1 cellular context compared by ENCODE assay signal in genomic region chr7:98251844-98252639, GRCh38.
TF ChIP-seq lines count a peak whose summit lies in the region.

Gene TECPR1, minus strand, starts transcription at chr7:98252232. Its CDS starts 6,086 bp downstream, at chr7:98246146.

TF ChIP-seq in K562, 482 proteins besides CTCF, POLR2A, EP300 and RAD21 (continued from another document and continues in another):
- TF ChIP-seq, protein P1, sequence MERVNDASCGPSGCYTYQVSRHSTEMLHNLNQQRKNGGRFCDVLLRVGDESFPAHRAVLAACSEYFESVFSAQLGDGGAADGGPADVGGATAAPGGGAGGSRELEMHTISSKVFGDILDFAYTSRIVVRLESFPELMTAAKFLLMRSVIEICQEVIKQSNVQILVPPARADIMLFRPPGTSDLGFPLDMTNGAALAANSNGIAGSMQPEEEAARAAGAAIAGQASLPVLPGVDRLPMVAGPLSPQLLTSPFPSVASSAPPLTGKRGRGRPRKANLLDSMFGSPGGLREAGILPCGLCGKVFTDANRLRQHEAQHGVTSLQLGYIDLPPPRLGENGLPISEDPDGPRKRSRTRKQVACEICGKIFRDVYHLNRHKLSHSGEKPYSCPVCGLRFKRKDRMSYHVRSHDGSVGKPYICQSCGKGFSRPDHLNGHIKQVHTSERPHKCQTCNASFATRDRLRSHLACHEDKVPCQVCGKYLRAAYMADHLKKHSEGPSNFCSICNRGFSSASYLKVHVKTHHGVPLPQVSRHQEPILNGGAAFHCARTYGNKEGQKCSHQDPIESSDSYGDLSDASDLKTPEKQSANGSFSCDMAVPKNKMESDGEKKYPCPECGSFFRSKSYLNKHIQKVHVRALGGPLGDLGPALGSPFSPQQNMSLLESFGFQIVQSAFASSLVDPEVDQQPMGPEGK (CRISPR knock-in tag; IDR thresholded peaks at IDR 0.05; ENCODE audit: borderline replicate concordance), result no peak
- TF ChIP-seq XRCC5 (IDR thresholded peaks at IDR 0.05; ENCODE audit: low read depth, low read length) (no peak), SNIP1 (IDR thresholded peaks at IDR 0.05; ENCODE audit: low read depth) (no peak), RBM25 (IDR thresholded peaks at IDR 0.05; ENCODE audit: low read depth, low read length, severe bottlenecking) (peak; percentile 100), SUPT5H (IDR thresholded peaks at IDR 0.05) (peak; percentile 68), BRF1 (IDR thresholded peaks at IDR 0.05; ENCODE audit: borderline replicate concordance, extremely low read depth, insufficient read length) (no peak), RHOXF2B (CRISPR knock-in tag; conservative IDR thresholded peaks at IDR 0.05) (no peak), PHF20 (IDR thresholded peaks at IDR 0.05; ENCODE audit: partially characterized antibody) (peak; percentile 78), ZNF3 (CRISPR knock-in tag; IDR thresholded peaks at IDR 0.05) (no peak), EWSR1 (IDR thresholded peaks at IDR 0.05; ENCODE audit: borderline replicate concordance, low read depth, partially characterized antibody) (no peak), ZNF644 (tag; IDR thresholded peaks at IDR 0.05; ENCODE audit: low read depth) (no peak), ZNF146 (CRISPR knock-in tag; IDR thresholded peaks at IDR 0.05; ENCODE audit: unreplicated experiment) (no peak), ZKSCAN1 (IDR thresholded peaks at IDR 0.05; ENCODE audit: low read depth, low read length) (no peak), CBX1 (IDR thresholded peaks at IDR 0.05; ENCODE audit: low read depth) (peak; percentile 69; the same call in 1 of the 2 replicates), NR2C2 (CRISPR knock-in tag; IDR thresholded peaks at IDR 0.05) (peak; percentile 89), NR2C2 (tag; IDR thresholded peaks at IDR 0.05) (peak; percentile 97), ZNF589 (CRISPR knock-in tag; IDR thresholded peaks at IDR 0.05; ENCODE audit: low read depth) (no peak), CBFB (CRISPR knock-in tag; IDR thresholded peaks at IDR 0.05) (no peak), ZNF436 (CRISPR knock-in tag; IDR thresholded peaks at IDR 0.05) (no peak), U2AF1 (optimal IDR thresholded peaks at IDR 0.05; ENCODE audit: low read depth, low read length) (no peak), ZNF274 (IDR thresholded peaks at IDR 0.05; ENCODE audit: borderline replicate concordance, low read depth, low read length) (no peak), KHSRP (IDR thresholded peaks at IDR 0.05) (no peak), NCOA1 (IDR thresholded peaks at IDR 0.05; ENCODE audit: low read depth) (no peak), ZNF311 (CRISPR knock-in tag; IDR thresholded peaks at IDR 0.05) (no peak), HCFC1 (IDR thresholded peaks at IDR 0.05; ENCODE audit: low read depth, low read length) (peak; percentile 53; the same call in 1 of the 2 replicates), ZNF324 (CRISPR knock-in tag; IDR thresholded peaks at IDR 0.05) (no peak), ZNF165 (CRISPR knock-in tag; IDR thresholded peaks at IDR 0.05; ENCODE audit: borderline replicate concordance) (no peak), ZNF780A (CRISPR knock-in tag; IDR thresholded peaks at IDR 0.05) (no peak), TARDBP (IDR thresholded peaks at IDR 0.05) (no peak), FOXP1 (CRISPR knock-in tag; IDR thresholded peaks at IDR 0.05) (no peak), JUNB (CRISPR knock-in tag; conservative IDR thresholded peaks at IDR 0.05) (no peak), ZEB2 (IDR thresholded peaks at IDR 0.05) (peak; percentile 78), NFYB (IDR thresholded peaks at IDR 0.05; ENCODE audit: extremely low read depth, insufficient read length) (peak; percentile 88), ASH1L (IDR thresholded peaks at IDR 0.05; ENCODE audit: borderline replicate concordance, low read depth, partially characterized antibody) (peak; percentile 76), POLR3A (IDR thresholded peaks at IDR 0.05; ENCODE audit: borderline replicate concordance, extremely low read depth, insufficient read depth, insufficient read length) (no peak), MTA3 (IDR thresholded peaks at IDR 0.05; ENCODE audit: borderline replicate concordance) (0 out of 2 replicates have a peak, but pooled peaks have one; percentile 52), EGR1 (conservative IDR thresholded peaks at IDR 0.05) (peak; percentile 28; the same call in 1 of the 2 replicates), SMC3 (conservative IDR thresholded peaks at IDR 0.05; ENCODE audit: insufficient read depth, low read depth, low read length) (no peak), ATF7 (IDR thresholded peaks at IDR 0.05) (peak; percentile 48; the same call in 1 of the 2 replicates), HMG20B (CRISPR knock-in tag; IDR thresholded peaks at IDR 0.05) (no peak), REST (CRISPR knock-in tag; IDR thresholded peaks at IDR 0.05; ENCODE audit: low read depth) (no peak), TSC22D4 (tag; IDR thresholded peaks at IDR 0.05) (no peak), ZBTB8A (IDR thresholded peaks at IDR 0.05; ENCODE audit: partially characterized antibody) (no peak), SRSF9 (IDR thresholded peaks at IDR 0.05; ENCODE audit: borderline replicate concordance, low read depth, low read length) (no peak), ZNF696 (CRISPR knock-in tag; conservative IDR thresholded peaks at IDR 0.05) (no peak), NUFIP1 (IDR thresholded peaks at IDR 0.05; ENCODE audit: partially characterized antibody) (no peak), GATA2 (CRISPR knock-in tag; IDR thresholded peaks at IDR 0.05) (no peak), ZNF140 (CRISPR knock-in tag; IDR thresholded peaks at IDR 0.05) (no peak), ZBTB33 (CRISPR knock-in tag; IDR thresholded peaks at IDR 0.05) (no peak), RBM17 (IDR thresholded peaks at IDR 0.05; ENCODE audit: borderline replicate concordance, low read depth, low read length) (no peak)
- TF ChIP-seq, protein P2, sequence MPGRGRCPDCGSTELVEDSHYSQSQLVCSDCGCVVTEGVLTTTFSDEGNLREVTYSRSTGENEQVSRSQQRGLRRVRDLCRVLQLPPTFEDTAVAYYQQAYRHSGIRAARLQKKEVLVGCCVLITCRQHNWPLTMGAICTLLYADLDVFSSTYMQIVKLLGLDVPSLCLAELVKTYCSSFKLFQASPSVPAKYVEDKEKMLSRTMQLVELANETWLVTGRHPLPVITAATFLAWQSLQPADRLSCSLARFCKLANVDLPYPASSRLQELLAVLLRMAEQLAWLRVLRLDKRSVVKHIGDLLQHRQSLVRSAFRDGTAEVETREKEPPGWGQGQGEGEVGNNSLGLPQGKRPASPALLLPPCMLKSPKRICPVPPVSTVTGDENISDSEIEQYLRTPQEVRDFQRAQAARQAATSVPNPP (IDR thresholded peaks at IDR 0.05; ENCODE audit: borderline replicate concordance, insufficient read depth, insufficient read length), result no peak
- TF ChIP-seq, protein P3, sequence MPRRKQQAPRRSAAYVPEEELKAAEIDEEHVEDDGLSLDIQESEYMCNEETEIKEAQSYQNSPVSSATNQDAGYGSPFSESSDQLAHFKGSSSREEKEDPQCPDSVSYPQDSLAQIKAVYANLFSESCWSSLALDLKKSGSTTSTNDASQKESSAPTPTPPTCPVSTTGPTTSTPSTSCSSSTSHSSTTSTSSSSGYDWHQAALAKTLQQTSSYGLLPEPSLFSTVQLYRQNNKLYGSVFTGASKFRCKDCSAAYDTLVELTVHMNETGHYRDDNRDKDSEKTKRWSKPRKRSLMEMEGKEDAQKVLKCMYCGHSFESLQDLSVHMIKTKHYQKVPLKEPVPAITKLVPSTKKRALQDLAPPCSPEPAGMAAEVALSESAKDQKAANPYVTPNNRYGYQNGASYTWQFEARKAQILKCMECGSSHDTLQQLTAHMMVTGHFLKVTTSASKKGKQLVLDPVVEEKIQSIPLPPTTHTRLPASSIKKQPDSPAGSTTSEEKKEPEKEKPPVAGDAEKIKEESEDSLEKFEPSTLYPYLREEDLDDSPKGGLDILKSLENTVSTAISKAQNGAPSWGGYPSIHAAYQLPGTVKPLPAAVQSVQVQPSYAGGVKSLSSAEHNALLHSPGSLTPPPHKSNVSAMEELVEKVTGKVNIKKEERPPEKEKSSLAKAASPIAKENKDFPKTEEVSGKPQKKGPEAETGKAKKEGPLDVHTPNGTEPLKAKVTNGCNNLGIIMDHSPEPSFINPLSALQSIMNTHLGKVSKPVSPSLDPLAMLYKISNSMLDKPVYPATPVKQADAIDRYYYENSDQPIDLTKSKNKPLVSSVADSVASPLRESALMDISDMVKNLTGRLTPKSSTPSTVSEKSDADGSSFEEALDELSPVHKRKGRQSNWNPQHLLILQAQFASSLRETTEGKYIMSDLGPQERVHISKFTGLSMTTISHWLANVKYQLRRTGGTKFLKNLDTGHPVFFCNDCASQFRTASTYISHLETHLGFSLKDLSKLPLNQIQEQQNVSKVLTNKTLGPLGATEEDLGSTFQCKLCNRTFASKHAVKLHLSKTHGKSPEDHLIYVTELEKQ (CRISPR knock-in tag; IDR thresholded peaks at IDR 0.05), result no peak
- TF ChIP-seq, protein P4, sequence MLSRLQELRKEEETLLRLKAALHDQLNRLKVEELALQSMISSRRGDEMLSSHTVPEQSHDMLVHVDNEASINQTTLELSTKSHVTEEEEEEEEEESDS (CRISPR knock-in tag; IDR thresholded peaks at IDR 0.05), result no peak
- TF ChIP-seq, protein P5, sequence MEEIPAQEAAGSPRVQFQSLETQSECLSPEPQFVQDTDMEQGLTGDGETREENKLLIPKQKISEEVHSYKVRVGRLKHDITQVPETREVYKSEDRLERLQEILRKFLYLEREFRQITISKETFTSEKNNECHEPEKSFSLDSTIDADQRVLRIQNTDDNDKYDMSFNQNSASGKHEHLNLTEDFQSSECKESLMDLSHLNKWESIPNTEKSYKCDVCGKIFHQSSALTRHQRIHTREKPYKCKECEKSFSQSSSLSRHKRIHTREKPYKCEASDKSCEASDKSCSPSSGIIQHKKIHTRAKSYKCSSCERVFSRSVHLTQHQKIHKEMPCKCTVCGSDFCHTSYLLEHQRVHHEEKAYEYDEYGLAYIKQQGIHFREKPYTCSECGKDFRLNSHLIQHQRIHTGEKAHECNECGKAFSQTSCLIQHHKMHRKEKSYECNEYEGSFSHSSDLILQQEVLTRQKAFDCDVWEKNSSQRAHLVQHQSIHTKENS (CRISPR knock-in tag; IDR thresholded peaks at IDR 0.05), result no peak
